8 cellular contexts compared by ENCODE assay signal in the genomic region with DNA sequence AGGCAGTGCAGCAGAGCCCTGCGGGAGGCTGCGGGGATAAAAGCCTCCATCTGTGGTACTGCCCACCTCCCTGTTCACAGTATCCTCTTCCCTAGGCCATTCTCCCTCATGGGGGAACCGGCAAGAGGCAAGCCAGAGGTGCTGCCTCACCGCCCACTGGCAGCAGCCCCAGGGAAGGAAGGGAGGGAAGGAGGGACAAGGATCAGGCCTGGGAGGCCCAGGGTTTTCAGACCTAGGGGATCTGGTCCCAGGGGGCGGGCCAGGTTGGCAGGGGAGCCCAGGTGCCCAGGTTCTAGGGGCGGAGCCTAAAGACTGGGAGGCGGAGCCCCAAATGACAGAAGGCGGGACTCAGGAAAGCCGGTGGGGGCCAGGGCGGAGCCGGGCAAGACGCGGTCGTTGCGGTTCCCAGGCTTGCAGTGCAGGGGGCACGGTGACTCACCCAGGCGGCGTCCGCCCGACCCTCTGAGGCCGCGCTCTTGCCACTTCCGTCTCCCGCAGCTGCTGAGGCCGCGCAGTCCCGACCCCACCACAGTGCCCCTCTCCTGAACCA. TPM values are rescaled to one million over a fixed set of nuclear protein-coding genes. Genes with fewer than 3 reads are reported as not detected.
DNase-seq lines count a peak whose midpoint lies in the region; ATAC-seq and TF ChIP-seq lines count a peak whose summit lies in the region.

No MANE protein-coding gene starts in this region.

- H3K27me3 Mint-ChIP-seq in IgD-negative memory B cell = no peaks in the 10 kb centered on the region
- H3K27me3 Mint-ChIP-seq in nephron (ENCODE audit: low read depth) = no peaks in the 10 kb centered on the region

- H3K9me3 ChIP-seq in colonic mucosa = no peaks in the 10 kb centered on the region

- DNase-seq in COLO668 (lab: John Stamatoyannopoulos, UW; ENCODE audit: unreplicated experiment) = peak; percentile 89
- no peak for DNase-seq in colonic mucosa
- DNase-seq in stimulated activated CD4-positive, alpha-beta T cell treated with anti-CD3 and anti-CD28 coated beads, Interleukin-4, amount 100 ng/mL, for 4 hours = no peak

- ATAC-seq in GM21576 (IDR thresholded peaks at IDR 0.05; ENCODE audit: unreplicated experiment) (no peak), HG02610 (IDR thresholded peaks at IDR 0.05; ENCODE audit: unreplicated experiment) (no peak), GM19035 (IDR thresholded peaks at IDR 0.05; ENCODE audit: unreplicated experiment) (no peak)

- H3K9ac ChIP-seq in colonic mucosa (ENCODE audit: low read depth in 2 of 2, low read length in 2 of 2) = peak overlapping the region; percentile 90 to 100

- no peaks in the 10 kb centered on the region for H3K36me3 ChIP-seq in colonic mucosa

- peak overlapping the region; percentile 98 for H3K27ac ChIP-seq in colonic mucosa

- H3K9me3 Mint-ChIP-seq in IgD-negative memory B cell (no peaks in the 10 kb centered on the region), nephron (no peaks in the 10 kb centered on the region)

- no peaks in the 10 kb centered on the region for H3K27me3 ChIP-seq in colonic mucosa

- intact Hi-C loops in colonic mucosa (cut with DNase I) = no loop called here

- TF ChIP-seq CTCF in colonic mucosa (IDR thresholded peaks at IDR 0.05) = no peak
- TF ChIP-seq CTCF in nephron (IDR thresholded peaks at IDR 0.05; ENCODE audit: unreplicated experiment in 3 of 3) = no peak

- peaks cover 8% of the 10 kb centered on the region for H3K4me1 ChIP-seq in colonic mucosa

- H3K4me3 Mint-ChIP-seq in IgD-negative memory B cell (peak overlapping the region; percentile 81 to 99 (median 98)), nephron (peak overlapping the region; percentile 87 to 95 (median 92))

- H3K4me1 Mint-ChIP-seq in IgD-negative memory B cell (peaks cover 4 to 36% (median 22%) of the 10 kb centered on the region in 3 donors), nephron (peaks cover 48% of the 10 kb centered on the region)

- H3K27ac Mint-ChIP-seq in IgD-negative memory B cell (peak overlapping the region; percentile 45 to 99 (median 82)), nephron (peak overlapping the region; percentile 95 to 99 (median 98))

- H3K36me3 Mint-ChIP-seq in IgD-negative memory B cell (no peaks in the 10 kb centered on the region), nephron (ENCODE audit: low read depth) (peaks cover 4% of the 10 kb centered on the region)

- peak overlapping the region; percentile 69 for H3K4me3 ChIP-seq in colonic mucosa

RNA-seq across cellular contexts. Expression of a gene that starts 3.0 kb away (rescaled TPM):
- 37.0 TPM for polyA plus RNA-seq in IgD-negative memory B cell
- 10 to 100 TPM; 43.5 to 45.3 TPM for total RNA-seq in colonic mucosa

RNA-seq across cellular contexts. Expression of a gene that starts 29.2 kb away (rescaled TPM):
- polyA plus RNA-seq in IgD-negative memory B cell = 1.6 TPM
- under 1 TPM in 1 of 2 donors, not detected in 1; 0.07 TPM for total RNA-seq in colonic mucosa
